In the genomic region with DNA sequence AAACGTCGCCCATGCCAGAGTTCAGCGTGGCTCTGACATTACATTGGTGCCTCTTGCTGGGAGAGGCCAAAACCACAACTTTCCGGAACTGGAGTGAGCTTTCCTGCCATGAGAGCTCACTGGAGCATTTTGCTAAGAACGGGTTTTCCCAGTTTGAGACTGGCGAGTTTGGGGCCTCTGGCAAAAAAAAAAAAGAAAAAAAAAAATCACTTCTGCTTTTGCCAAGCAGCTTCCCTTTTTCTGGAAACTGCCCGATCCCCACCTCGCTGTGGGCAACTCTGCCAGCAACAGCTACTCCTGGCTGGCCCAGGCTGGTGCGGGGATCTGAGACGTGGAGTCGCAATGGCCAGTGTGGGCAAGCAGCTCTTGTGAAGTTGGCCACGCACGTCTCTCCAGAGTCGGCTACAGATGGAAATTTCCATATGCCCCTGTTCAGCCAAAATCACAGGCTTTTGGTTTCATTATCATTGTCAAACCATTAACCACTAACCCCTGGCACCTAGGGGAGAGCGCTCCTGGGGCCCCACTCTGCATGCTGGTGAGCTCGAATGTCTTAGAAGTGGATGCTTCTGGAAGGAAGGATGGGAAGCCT, we compare ENCODE assay signal across 8 cellular contexts. TPM values are rescaled to one million over a fixed set of nuclear protein-coding genes. Genes with fewer than 3 reads are reported as not detected.
DNase-seq lines count a peak whose midpoint lies in the region; ATAC-seq and TF ChIP-seq lines count a peak whose summit lies in the region.

No MANE protein-coding gene starts in this region.

- H3K4me1 Mint-ChIP-seq in Caco-2 (ENCODE audit: low read depth, unreplicated experiment) = peaks cover 22% of the 10 kb centered on the region

- peaks cover 4% of the 10 kb centered on the region for H3K36me3 Mint-ChIP-seq in Caco-2 (ENCODE audit: insufficient read depth, unreplicated experiment)

- H3K27ac Mint-ChIP-seq in Caco-2 (ENCODE audit: unreplicated experiment) = peak overlapping the region; percentile 63

- no peaks in the 10 kb centered on the region for H3K9me3 Mint-ChIP-seq in Caco-2 (ENCODE audit: unreplicated experiment)

- CTCF ChIA-PET in Caco-2 (lab: Charles Lee) = no interaction called here

- H3K9me3 ChIP-seq in Caco-2 (no peaks in the 10 kb centered on the region), thoracic aorta (no peaks in the 10 kb centered on the region)

- intact Hi-C loops in Caco-2 (cut with micrococcal nuclease; ENCODE audit: unreplicated experiment) = no loop called here

- POLR2A ChIA-PET in Caco-2 (lab: Charles Lee) = no interaction called here

- H3K27me3 ChIP-seq in Caco-2 (replicated peaks; ENCODE audit: control insufficient read depth, insufficient read depth, low read length) = no peaks in the 10 kb centered on the region
- no peaks in the 10 kb centered on the region for H3K27me3 ChIP-seq in thoracic aorta (replicated peaks; ENCODE audit: insufficient read depth)

- no peaks in the 10 kb centered on the region for H3K36me3 ChIP-seq in Caco-2 (ENCODE audit: control insufficient read depth, insufficient read depth, low read length)
- H3K36me3 ChIP-seq in thoracic aorta = no peaks in the 10 kb centered on the region

- in situ Hi-C loops in GM13977 (cut with MboI; ENCODE audit: low pct_unique_long_range_greater_than_20kb, low sequenced_read_pairs, unreplicated experiment) = no loop called here

- no peak overlapping the region for H3K4me3 ChIP-seq in Caco-2 (ENCODE audit: low read depth, low read length)
- H3K4me3 ChIP-seq in thoracic aorta = peak overlapping the region; percentile 57

- H3K4me1 ChIP-seq in Caco-2 (peaks cover 11% of the 10 kb centered on the region; the same call in 1 of the 2 replicates), thoracic aorta (ENCODE audit: control insufficient read depth in 1 of 2, low read depth in 2 of 2) (peaks cover 3 to 19% of the 10 kb centered on the region in 2 donors)

- DNase-seq in Caco-2 = no peak
- peak; percentile 67 for DNase-seq in activated CD8-positive, alpha-beta memory T cell treated with anti-CD3 and anti-CD28 coated beads, Interleukin-2, amount 50 U/mL, for 48 hours
- DNase-seq in iPS-NIHi11 (ENCODE audit: low spot score) = peak; percentile 51
- no peak for DNase-seq in thoracic aorta (ENCODE audit: low spot score)
- no peak for DNase-seq in NCI-H1105 (lab: John Stamatoyannopoulos, UW)
- DNase-seq in GM13977 (ENCODE audit: low spot score) = no peak
- no peak for DNase-seq in EL

- H3K27me3 Mint-ChIP-seq in Caco-2 (ENCODE audit: insufficient read depth, unreplicated experiment) = no peaks in the 10 kb centered on the region

- ATAC-seq in HG03196 (IDR thresholded peaks at IDR 0.05; ENCODE audit: unreplicated experiment) = peak; percentile 48
- ATAC-seq in thoracic aorta (ENCODE audit: insufficient number of reproducible peaks, low FRiP score, low read depth) = no peak

- BruUV-seq in Caco-2 (replicated peaks; lab: Mats Ljungman, UMichigan) = no TSS peak

- peak overlapping the region in 1 of 2 donors; percentile 12 for H3K27ac ChIP-seq in thoracic aorta

- TF ChIP-seq CTCF in Caco-2 (IDR thresholded peaks at IDR 0.05; ENCODE audit: insufficient read depth in 1 of 2, low read depth in 1 of 2, low read length in 1 of 2, severe bottlenecking in 1 of 2, unreplicated experiment in 1 of 2) (no peak), thoracic aorta (IDR thresholded peaks at IDR 0.05) (no peak), GM13977 (IDR thresholded peaks at IDR 0.05; ENCODE audit: extremely low read depth, insufficient read depth, missing control alignments) (no peak)

- H3K4me3 Mint-ChIP-seq in Caco-2 (ENCODE audit: unreplicated experiment) = no peak overlapping the region

RNA-seq across cellular contexts. Expression of gene PRKAG2, which starts 25.7 kb away (rescaled TPM):
- total RNA-seq in Caco-2 (2022) (14.7 and 15.9 TPM in 2 replicates), thoracic aorta (10 to 100 TPM; 38.3 to 78.5 TPM)

Comparison
In these comparisons a context has a peak if more than half of its experiments do, and no peak if none do; other contexts are left out.
1. DNase-seq: peak in activated CD8-positive, alpha-beta memory T cell treated with anti-CD3 and anti-CD28 coated beads, Interleukin-2, amount 50 U/mL, for 48 hours (single experiment) and iPS-NIHi11 (single experiment); none in Caco-2 (0 of 2), thoracic aorta (single experiment), NCI-H1105 (single experiment), GM13977 (single experiment) and EL (single experiment).